Comparison of ENCODE assay signal across 16 cellular contexts in the genomic region with DNA sequence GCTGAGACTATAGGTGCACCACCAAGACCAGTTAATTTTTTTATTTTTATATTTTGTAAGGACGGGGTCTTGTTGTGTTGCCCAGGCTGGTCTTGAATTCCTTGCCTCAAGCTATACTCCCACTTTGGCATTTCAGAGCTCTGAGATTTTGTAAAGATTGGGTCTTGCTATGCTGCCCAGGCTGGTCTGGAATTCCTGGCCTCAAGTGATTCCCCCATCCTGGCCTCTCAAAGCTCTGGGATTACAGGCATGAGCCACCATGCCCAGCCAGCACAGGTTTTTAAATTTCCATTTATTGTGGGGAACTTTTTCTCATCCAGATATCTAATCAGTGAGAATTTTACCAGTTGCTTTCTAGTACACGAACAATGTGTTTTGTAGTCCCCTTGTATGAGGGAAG.
"Had no signal": no experiment of that assay in that cellular context is flagged by ENCODE, and none has a peak within 500 bp of the region (broad histone marks: within the 10 kb centered on the region; RNA-seq: fewer than 3 reads in every experiment).

No MANE protein-coding gene starts in this region.

- H3K4me3 Mint-ChIP-seq: activated CD8-positive, alpha-beta T cell treated with anti-CD3 and anti-CD28 coated beads, Interleukin-2, amount 10 ng/mL, durations not matched to agents 7 days and 5 days; activated naive CD8-positive, alpha-beta T cell treated with anti-CD3 and anti-CD28 coated beads, Interleukin-2, amount 10 ng/mL, durations not matched to agents 7 days and 5 days; naive thymus-derived CD4-positive, alpha-beta T cell had no signal

- H3K36me3 Mint-ChIP-seq: activated naive CD8-positive, alpha-beta T cell treated with anti-CD3 and anti-CD28 coated beads, Interleukin-2, amount 10 ng/mL, durations not matched to agents 7 days and 5 days had no signal

- H3K4me3 ChIP-seq: breast epithelium, dorsolateral prefrontal cortex, lower lobe of right lung, psoas muscle had no signal

- H3K9me3 Mint-ChIP-seq: activated naive CD8-positive, alpha-beta T cell treated with anti-CD3 and anti-CD28 coated beads, Interleukin-2, amount 10 ng/mL, durations not matched to agents 7 days and 5 days had no signal

- ATAC-seq: activated CD8-positive, alpha-beta T cell treated with anti-CD3 and anti-CD28 coated beads, Interleukin-2, amount 10 ng/mL, durations not matched to agents 7 days and 5 days; lower lobe of right lung; naive thymus-derived CD4-positive, alpha-beta T cell had no signal

- H3K4me1 Mint-ChIP-seq: activated naive CD8-positive, alpha-beta T cell treated with anti-CD3 and anti-CD28 coated beads, Interleukin-2, amount 10 ng/mL, durations not matched to agents 7 days and 5 days; naive thymus-derived CD4-positive, alpha-beta T cell had no signal

- H3K9me3 ChIP-seq: breast epithelium, lower lobe of right lung, psoas muscle had no signal

- H3K36me3 ChIP-seq: breast epithelium, lower lobe of right lung had no signal

- H3K27ac Mint-ChIP-seq: activated CD8-positive, alpha-beta T cell treated with anti-CD3 and anti-CD28 coated beads, Interleukin-2, amount 10 ng/mL, durations not matched to agents 7 days and 5 days; activated naive CD8-positive, alpha-beta T cell treated with anti-CD3 and anti-CD28 coated beads, Interleukin-2, amount 10 ng/mL, durations not matched to agents 7 days and 5 days; naive thymus-derived CD4-positive, alpha-beta T cell had no signal

- H3K4me1 ChIP-seq: breast epithelium, lower lobe of right lung had no signal

- H3K27me3 ChIP-seq: breast epithelium, dorsolateral prefrontal cortex had no signal

- DNase-seq: activated CD4-positive, alpha-beta T cell treated with anti-CD3 and anti-CD28 coated beads for 4 hours; activated CD8-positive, alpha-beta memory T cell treated with anti-CD3 and anti-CD28 coated beads, Interleukin-2, amount 50 U/mL, for 48 hours; activated CD8-positive, alpha-beta T cell treated with anti-CD3 and anti-CD28 coated beads, Interleukin-2, amount 10 ng/mL, durations not matched to agents 7 days and 5 days; activated naive CD8-positive, alpha-beta T cell treated with anti-CD3 and anti-CD28 coated beads, Interleukin-2, amount 10 ng/mL, durations not matched to agents 7 days and 5 days; anterior cingulate cortex; dorsolateral prefrontal cortex; hypothalamus; lower lobe of right lung; midbrain; naive thymus-derived CD4-positive, alpha-beta T cell; nucleus accumbens; psoas muscle; stimulated activated CD4-positive, alpha-beta T cell treated with anti-CD3 and anti-CD28 coated beads, Interleukin-4, amount 100 ng/mL, for 1 hour; stimulated activated CD8-positive, alpha-beta memory T cell treated with anti-CD3 and anti-CD28 coated beads, Interleukin-4, amount 100 ng/mL, for 48 hours; stimulated activated naive CD8-positive, alpha-beta T cell treated with anti-CD3 and anti-CD28 coated beads, Interleukin-15, Interleukin-2, amounts not matched to agents 100 U/mL and 50 U/mL, for 24 hours had no signal

- H3K27ac ChIP-seq: breast epithelium, dorsolateral prefrontal cortex, lower lobe of right lung, psoas muscle had no signal
